Comparison of ENCODE assay signal across 25 cellular contexts in the genomic region with DNA sequence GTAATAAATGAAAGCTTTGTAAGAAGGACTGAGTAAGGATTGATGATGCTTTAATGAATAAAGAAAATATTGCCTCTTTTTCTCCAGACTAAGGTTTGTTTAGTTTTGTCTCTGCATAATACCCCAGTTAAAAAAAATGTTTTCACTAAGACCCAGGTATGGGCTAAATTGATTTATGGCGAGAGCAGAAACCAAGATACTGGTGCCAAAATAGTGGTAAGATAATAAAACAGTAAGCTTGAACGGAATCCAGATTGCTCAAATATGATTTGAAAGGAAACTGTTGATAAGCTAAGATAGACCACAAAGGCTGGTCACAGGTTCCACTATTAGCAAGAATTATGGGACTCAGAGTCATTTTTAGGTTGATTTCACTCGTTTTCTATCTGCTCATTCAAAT.
DNase-seq lines count a peak whose midpoint lies in the region; ATAC-seq, FAIRE-seq and TF ChIP-seq lines count a peak whose summit lies in the region.
"Had no signal": no experiment of that assay in that cellular context is flagged by ENCODE, and none has a peak within 500 bp of the region (broad histone marks: within the 10 kb centered on the region; RNA-seq: fewer than 3 reads in every experiment).

No MANE protein-coding gene starts in this region.

- no peak overlapping the region for H3K9ac ChIP-seq in PC-3 (ENCODE audit: low read length)
- H3K9ac ChIP-seq: BLaER1 had no signal

- FAIRE-seq in H54 (lab: Jason Lieb, UNC) = no peak
- FAIRE-seq: A204.1, D721Med, G401.6, GM12891, GM19239 had no signal

- no peaks in the 10 kb centered on the region for H3K36me3 ChIP-seq in PC-3 (ENCODE audit: low read depth, low read length)
- H3K36me3 ChIP-seq: BE2C, BLaER1 had no signal

- H3K79me2 ChIP-seq in PC-3 (ENCODE audit: low read length) = no peaks in the 10 kb centered on the region

- no peak overlapping the region for H3K4me3 ChIP-seq in PC-3 (ENCODE audit: low read length)
- H3K4me3 ChIP-seq: BLaER1 had no signal

- H3K27me3 ChIP-seq in PC-3 (ENCODE audit: low read length) = no peaks in the 10 kb centered on the region
- H3K27me3 ChIP-seq: BE2C, BLaER1 had no signal

- CTCF ChIA-PET in PC-3 (lab: Charles Lee) = no interaction called here

- peak overlapping the region; percentile 75 for H3K27ac ChIP-seq in 22Rv1
- no peak overlapping the region for H3K27ac ChIP-seq in PC-3 (ENCODE audit: low read length)
- H3K27ac ChIP-seq: BLaER1 had no signal

- DNase-seq in PC-3 (peak; percentile 3), amniotic epithelial cell (ENCODE audit: low read depth) (peak; percentile 23), astrocyte of the hippocampus (ENCODE audit: low read depth, low spot score) (peak; percentile 13), H54 (ENCODE audit: insufficient read length, low spot score) (no peak), left cardiac atrium (no peak), amniotic stem cell (lab: John Stamatoyannopoulos, UW) (no peak), Right ventricle myocardium inferior (ENCODE audit: missing footprints) (no peak)
- DNase-seq: 8988T; ACHN; BE2C; C1 segment of cervical spinal cord; Caco-2; Calu3; CD4-positive, alpha-beta memory T cell; CD4-positive, CD25-positive, alpha-beta regulatory T cell; CD8-positive, alpha-beta memory T cell; DMS79 treated with DMSO at 0.1 percent for 48 hours; GF-D8 had no signal

- no peak for TF ChIP-seq POLR2A in H54 (IDR thresholded peaks at IDR 0.05; ENCODE audit: low read depth, low read length)

- ATAC-seq in PC-3 (no peak), left cardiac atrium (no peak), Right ventricle myocardium inferior (no peak)

- peaks cover 14% of the 10 kb centered on the region; the same call in 1 of the 2 replicates for H3K4me1 ChIP-seq in PC-3 (ENCODE audit: insufficient read depth, low read length)
- H3K4me1 ChIP-seq: BLaER1, Caco-2 had no signal

- no peak overlapping the region for H3K4me2 ChIP-seq in PC-3 (ENCODE audit: low read length)
- H3K4me2 ChIP-seq: BLaER1 had no signal

- TF ChIP-seq CTCF in 22Rv1 (IDR thresholded peaks at IDR 0.05) (no peak), PC-3 (conservative IDR thresholded peaks at IDR 0.05; ENCODE audit: low read depth, low read length) (no peak)

- H3F3A ChIP-seq in PC-3 (ENCODE audit: low read length, unreplicated experiment) = no peaks in the 10 kb centered on the region

- no peak overlapping the region for H2AFZ ChIP-seq in PC-3 (ENCODE audit: low read length)

- H3K9me2 ChIP-seq in PC-3 (replicated peaks; ENCODE audit: low read length) = no peaks in the 10 kb centered on the region

- intact Hi-C loops in PC-3 (cut with micrococcal nuclease) (loop anchor here (10.0 kb wide), 1 partner anchor 187 kb away; no protein-coding TSS in a partner anchor), left cardiac atrium (cut with DNase I) (no loop called here), Right ventricle myocardium inferior (cut with DNase I) (no loop called here)

- BruUV-seq in PC-3 (replicated peaks; lab: Mats Ljungman, UMichigan) = no TSS peak

- POLR2A ChIA-PET in PC-3 (lab: Charles Lee; ENCODE audit: unreplicated experiment) = interaction anchor here (0.7 kb wide), 1 partner anchor 102 kb away, joined by 3 read pairs; no protein-coding TSS in a partner anchor

- H4K20me1 ChIP-seq in PC-3 (ENCODE audit: low read length) = no peaks in the 10 kb centered on the region
- H4K20me1 ChIP-seq: BLaER1 had no signal

- no peaks in the 10 kb centered on the region for H3K9me3 ChIP-seq in PC-3 (ENCODE audit: low read length)
- H3K9me3 ChIP-seq: BE2C, BLaER1, Caco-2 had no signal

Comparison
In these comparisons a context has a peak if more than half of its experiments do, and no peak if none do; other contexts are left out.
1. DNase-seq: peak in PC-3 (single experiment), amniotic epithelial cell (single experiment) and astrocyte of the hippocampus (single experiment); none in H54 (single experiment), left cardiac atrium (single experiment), amniotic stem cell (single experiment) and Right ventricle myocardium inferior (single experiment).